2 cellular contexts compared by ENCODE assay signal in genomic region chr12:51391047-51391837, GRCh38.
A peak's percentile ranks its signal among the peaks of the same experiment; 100 is the strongest.
TF ChIP-seq lines count a peak whose summit lies in the region.

Gene GALNT6, minus strand, starts transcription at chr12:51391406. Its CDS starts 11,625 bp downstream, at chr12:51379781.

TF ChIP-seq in Ishikawa, 13 proteins besides CTCF, POLR2A, EP300 and RAD21 (continued from another document):
- TF ChIP-seq REST (IDR thresholded peaks at IDR 0.05; ENCODE audit: low read depth) (no peak), ZBTB7A (IDR thresholded peaks at IDR 0.05; ENCODE audit: low read depth) (peak; percentile 95), TEAD4 (IDR thresholded peaks at IDR 0.05) (peak; percentile 47; the same call in 1 of the 2 replicates), USF1 (IDR thresholded peaks at IDR 0.05) (no peak), TAF1 (IDR thresholded peaks at IDR 0.05; ENCODE audit: low read depth) (peak; percentile 31; the same call in 1 of the 2 replicates), TCF12 (IDR thresholded peaks at IDR 0.05; ENCODE audit: low read depth) (0 out of 2 replicates have a peak, but pooled peaks have one; percentile 46)

TF ChIP-seq in GM12878, 131 proteins besides CTCF, POLR2A, EP300 and RAD21 (continued from another document and continues in another):
- TF ChIP-seq YBX1 (IDR thresholded peaks at IDR 0.05) (no peak), NR2C2 (IDR thresholded peaks at IDR 0.05; ENCODE audit: borderline replicate concordance, control insufficient read depth, insufficient read length, low read depth) (no peak), GABPA (IDR thresholded peaks at IDR 0.05; ENCODE audit: low read depth) (no peak), SUPT20H (IDR thresholded peaks at IDR 0.05; ENCODE audit: borderline replicate concordance, control insufficient read depth, low read depth, low read length) (no peak), IKZF1 (conservative IDR thresholded peaks at IDR 0.05) (peak; percentile 79), HDGF (IDR thresholded peaks at IDR 0.05) (peak; percentile 53; the same call in 1 of the 2 replicates), CEBPB (IDR thresholded peaks at IDR 0.05; ENCODE audit: borderline replicate concordance in 1 of 2, low read depth in 2 of 2, low read length in 2 of 2) (no peak), SRF (IDR thresholded peaks at IDR 0.05; ENCODE audit: low read depth in 2 of 2, low read length in 2 of 2) (no peak), ZBTB40 (IDR thresholded peaks at IDR 0.05; ENCODE audit: borderline replicate concordance) (no peak; the same call in 1 of the 2 replicates), NR2F1 (conservative IDR thresholded peaks at IDR 0.05) (0 out of 2 replicates have a peak, but pooled peaks have one; percentile 25), IRF5 (IDR thresholded peaks at IDR 0.05; ENCODE audit: borderline replicate concordance) (no peak), BACH1 (IDR thresholded peaks at IDR 0.05; ENCODE audit: borderline replicate concordance) (0 out of 2 replicates have a peak, but pooled peaks have one; percentile 18), MEF2B (IDR thresholded peaks at IDR 0.05; ENCODE audit: partially characterized antibody, poor library complexity, severe bottlenecking) (no peak), ETV6 (conservative IDR thresholded peaks at IDR 0.05 in 1 of 2, IDR thresholded peaks at IDR 0.05 in 1 of 2; ENCODE audit: borderline replicate concordance in 1 of 2, low read depth in 1 of 2) (no peak; a peak in 1 of 4 replicates), TBL1XR1 (IDR thresholded peaks at IDR 0.05; ENCODE audit: low read depth, low read length) (no peak), MYC (IDR thresholded peaks at IDR 0.05; ENCODE audit: insufficient read depth, insufficient read length, insufficient replicate concordance, low read length, severe bottlenecking) (no peak), USF1 (IDR thresholded peaks at IDR 0.05; ENCODE audit: borderline replicate concordance, extremely low read length, insufficient read depth, low read depth, low read length) (no peak), CBX3 (IDR thresholded peaks at IDR 0.05; ENCODE audit: borderline replicate concordance, low read depth) (no peak), FOXM1 (IDR thresholded peaks at IDR 0.05; ENCODE audit: low read depth, low read length) (no peak), GATAD2B (conservative IDR thresholded peaks at IDR 0.05; ENCODE audit: low read depth) (peak; percentile 19; the same call in 1 of the 2 replicates), SMAD1 (IDR thresholded peaks at IDR 0.05; ENCODE audit: low read depth, partially characterized antibody) (no peak), BCL3 (IDR thresholded peaks at IDR 0.05; ENCODE audit: borderline replicate concordance, insufficient read depth, low read depth, low read length, poor library complexity, severe bottlenecking) (peak; percentile 60), POU2F2 (IDR thresholded peaks at IDR 0.05; ENCODE audit: borderline replicate concordance, low read depth, low read length) (0 out of 3 replicates have a peak, but pooled peaks have one; percentile 8), MLLT1 (IDR thresholded peaks at IDR 0.05) (0 out of 2 replicates have a peak, but pooled peaks have one; percentile 28), ZNF217 (IDR thresholded peaks at IDR 0.05) (no peak), TCF3 (IDR thresholded peaks at IDR 0.05; ENCODE audit: borderline replicate concordance, insufficient read depth, low read depth, low read length) (peak; percentile 83; the same call in 1 of the 2 replicates), SMC3 (IDR thresholded peaks at IDR 0.05; ENCODE audit: borderline replicate concordance, low read length) (no peak), DPF2 (IDR thresholded peaks at IDR 0.05) (no peak; the same call in 1 of the 2 replicates), CBFB (IDR thresholded peaks at IDR 0.05; ENCODE audit: low read depth) (0 out of 2 replicates have a peak, but pooled peaks have one; percentile 15), E2F8 (IDR thresholded peaks at IDR 0.05; ENCODE audit: low read depth, partially characterized antibody) (no peak), ZBTB11 (CRISPR knock-in tag; IDR thresholded peaks at IDR 0.05) (peak; percentile 67), ZBED1 (IDR thresholded peaks at IDR 0.05; ENCODE audit: borderline replicate concordance) (no peak; the same call in 1 of the 2 replicates), TCF12 (IDR thresholded peaks at IDR 0.05; ENCODE audit: low read depth, low read length) (peak; percentile 82; the same call in 1 of the 2 replicates), ZNF207 (IDR thresholded peaks at IDR 0.05; ENCODE audit: borderline replicate concordance) (no peak), EGR1 (IDR thresholded peaks at IDR 0.05; ENCODE audit: borderline replicate concordance in 1 of 2, low read depth in 2 of 2, low read length in 2 of 2) (0 out of 3 replicates have a peak, but pooled peaks of 1 of the 2 experiments have one; percentile 11), NKRF (conservative IDR thresholded peaks at IDR 0.05) (peak; percentile 62; the same call in 1 of the 2 replicates), ZZZ3 (IDR thresholded peaks at IDR 0.05; ENCODE audit: control insufficient read depth, insufficient read length, low read depth) (no peak), NRF1 (conservative IDR thresholded peaks at IDR 0.05; ENCODE audit: low read depth, low read length) (no peak), NR2C1 (IDR thresholded peaks at IDR 0.05) (no peak), RELA (IDR thresholded peaks at IDR 0.05; ENCODE audit: borderline replicate concordance, partially characterized antibody) (no peak), JUND (IDR thresholded peaks at IDR 0.05; ENCODE audit: low read depth, low read length) (no peak), SMAD5 (IDR thresholded peaks at IDR 0.05; ENCODE audit: low read depth) (0 out of 2 replicates have a peak, but pooled peaks have one; percentile 64)
